29 cellular contexts compared by ENCODE assay signal in the genomic region with DNA sequence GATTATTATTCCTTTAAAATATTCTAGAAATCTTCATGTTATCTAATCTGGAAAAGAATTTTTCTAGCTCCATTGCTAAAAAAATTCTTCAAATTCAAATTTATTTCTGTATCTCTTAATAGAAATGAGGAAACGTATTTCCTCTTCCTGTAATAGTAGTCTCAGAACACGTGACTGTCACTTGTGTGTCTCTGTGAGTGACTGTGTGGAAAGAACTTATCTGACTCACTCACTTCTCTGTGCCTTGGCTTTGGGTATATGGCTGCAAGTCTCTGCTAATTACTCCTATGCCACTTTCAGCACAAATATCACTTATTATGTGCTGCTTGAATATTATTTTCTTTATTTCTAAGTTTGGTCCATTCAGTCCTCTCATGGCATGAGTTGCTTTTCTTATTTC.
"Had no signal": no experiment of that assay in that cellular context is flagged by ENCODE, and none has a peak within 500 bp of the region (broad histone marks: within the 10 kb centered on the region; RNA-seq: fewer than 3 reads in every experiment).

No MANE protein-coding gene starts in this region.

- H3K4me1 ChIP-seq: adrenal gland, ascending aorta, parathyroid adenoma had no signal

- H3K27me3 Mint-ChIP-seq: stimulated activated naive CD8-positive, alpha-beta T cell treated with anti-CD3 and anti-CD28 coated beads, Interleukin-15, amount 100 ng/mL, for 72 hours had no signal

- H3K9ac ChIP-seq: parathyroid adenoma had no signal

- H3K27ac Mint-ChIP-seq: activated CD8-positive, alpha-beta T cell treated with anti-CD3 and anti-CD28 coated beads, Interleukin-2, amount 10 ng/mL, durations not matched to agents 7 days and 5 days; activated naive CD4-positive, alpha-beta T cell treated with anti-CD3 and anti-CD28 coated beads, Interleukin-2, amount 50 U/mL, for 72 hours; memory B cell; nephron; stimulated activated naive CD8-positive, alpha-beta T cell treated with anti-CD3 and anti-CD28 coated beads, Interleukin-15, amount 100 ng/mL, for 72 hours; T-helper 2 cell treated with Interferon-gamma antibody and Interleukin-4, amounts not matched to agents 5 μg/mL and 100 μg/mL, for 36 hours had no signal

- H3K79me2 ChIP-seq: hepatocyte, parathyroid adenoma had no signal

- H3K4me3 Mint-ChIP-seq: activated CD8-positive, alpha-beta T cell treated with anti-CD3 and anti-CD28 coated beads, Interleukin-2, amount 10 ng/mL, durations not matched to agents 7 days and 5 days; memory B cell; stimulated activated naive CD8-positive, alpha-beta T cell treated with anti-CD3 and anti-CD28 coated beads, Interleukin-15, amount 100 ng/mL, for 72 hours; T-helper 2 cell treated with Interferon-gamma antibody and Interleukin-4, amounts not matched to agents 5 μg/mL and 100 μg/mL, for 36 hours had no signal

- H3K27ac ChIP-seq: adrenal gland, ascending aorta, brain microvascular endothelial cell, hepatocyte, parathyroid adenoma, tibial artery, VCaP had no signal

- H3K36me3 ChIP-seq: adrenal gland, ascending aorta, brain microvascular endothelial cell, tibial artery had no signal

- H3K27me3 ChIP-seq: adrenal gland, ascending aorta, brain microvascular endothelial cell had no signal

- H3K9me3 Mint-ChIP-seq: nephron had no signal

- H3K4me1 Mint-ChIP-seq: memory B cell; nephron; stimulated activated naive CD8-positive, alpha-beta T cell treated with anti-CD3 and anti-CD28 coated beads, Interleukin-15, amount 100 ng/mL, for 72 hours had no signal

- ATAC-seq: activated CD8-positive, alpha-beta T cell treated with anti-CD3 and anti-CD28 coated beads, Interleukin-2, amount 10 ng/mL, durations not matched to agents 7 days and 5 days; activated naive CD4-positive, alpha-beta T cell treated with anti-CD3 and anti-CD28 coated beads, Interleukin-2, amount 50 U/mL, for 72 hours; esophagus mucosa; left colon; right cardiac atrium; stimulated activated naive CD8-positive, alpha-beta T cell treated with anti-CD3 and anti-CD28 coated beads, Interleukin-15, amount 100 ng/mL, for 72 hours had no signal

- DNase-seq: activated CD4-positive, alpha-beta T cell treated with anti-CD3 and anti-CD28 coated beads, Interleukin-2, amount 50 U/mL, for 1 hour; activated CD4-positive, CD25-positive, alpha-beta regulatory T cell treated with anti-CD3 and anti-CD28 coated beads, Interleukin-2, amount 50 U/mL, for 72 hours; activated CD8-positive, alpha-beta T cell treated with anti-CD3 and anti-CD28 coated beads, Interleukin-2, amount 10 ng/mL, durations not matched to agents 7 days and 5 days; activated gamma-delta T cell treated with Interleukin-2 at 50 U/mL for 16 hours; activated T-cell treated with anti-CD3 and anti-CD28 coated beads, Interleukin-2, amount 50 U/mL, for 1 hour; adrenal gland; brain microvascular endothelial cell; central memory CD4-positive, alpha-beta T cell; dermis blood vessel endothelial cell; effector CD8-positive, alpha-beta T cell; glutamatergic neuron; left colon; nucleus accumbens; right cardiac atrium; stimulated activated CD4-positive, alpha-beta T cell treated with anti-CD3 and anti-CD28 coated beads, Interleukin-12 subunit alpha, Interleukin-12 subunit beta, amount 100 ng/mL, for 4 hours; stimulated activated CD4-positive, alpha-beta T cell treated with anti-CD3 and anti-CD28 coated beads, Interleukin-4, amount 100 ng/mL, for 4 hours; stimulated activated naive CD8-positive, alpha-beta T cell treated with anti-CD3 and anti-CD28 coated beads, Interleukin-15, amount 100 ng/mL, for 72 hours; tibial artery had no signal

- H2AFZ ChIP-seq: hepatocyte, parathyroid adenoma had no signal

- H3K4me3 ChIP-seq: adrenal gland, ascending aorta, hepatocyte, tibial artery had no signal

- H3K9me3 ChIP-seq: adrenal gland, ascending aorta, tibial artery had no signal

- FAIRE-seq: frontal cortex, keratinocyte had no signal
